Comparison of ENCODE assay signal across 18 cellular contexts in the genomic region with DNA sequence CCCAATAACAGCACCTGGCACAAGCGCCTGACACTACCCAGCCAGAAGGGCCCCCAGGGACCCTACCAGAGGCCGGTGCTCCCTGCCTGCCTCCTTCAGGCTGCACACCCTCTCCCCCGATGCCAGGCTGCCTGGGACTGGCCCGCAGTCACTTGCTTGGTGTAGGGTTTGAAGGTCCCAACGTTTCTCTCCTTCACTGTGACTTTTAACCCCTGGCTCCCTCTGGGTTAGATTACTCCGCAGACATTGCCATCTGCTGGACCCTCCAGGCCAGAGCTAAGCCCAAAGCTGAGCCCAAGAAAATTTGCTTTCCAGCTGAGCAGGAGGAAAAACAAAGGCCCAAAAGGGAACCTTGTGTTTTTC. TPM values are rescaled to one million over a fixed set of nuclear protein-coding genes. Genes with fewer than 3 reads are reported as not detected.
DNase-seq lines count a peak whose midpoint lies in the region; ATAC-seq and TF ChIP-seq lines count a peak whose summit lies in the region.
"Had no signal": no experiment of that assay in that cellular context is flagged by ENCODE, and none has a peak within 500 bp of the region (broad histone marks: within the 10 kb centered on the region; RNA-seq: fewer than 3 reads in every experiment).

No MANE protein-coding gene starts in this region.

- intact Hi-C loops in transverse colon (cut with DNase I; ENCODE audit: low total_unique reads) = no loop called here

- H3K9me3 Mint-ChIP-seq in activated naive CD4-positive, alpha-beta T cell treated with anti-CD3 and anti-CD28 coated beads, Interleukin-2, amount 10 ng/mL, durations not matched to agents 7 days and 5 days = no peaks in the 10 kb centered on the region

- CTCF ChIA-PET in activated naive CD4-positive, alpha-beta T cell treated with anti-CD3 and anti-CD28 coated beads, Interleukin-2, amount 10 ng/mL, durations not matched to agents 7 days and 5 days (lab: Charles Lee) = interaction anchor here (1.4 to 8.0 kb wide), 3 partner anchors 52 to 54 kb away, joined by 3 to 146 read pairs (median 7); no protein-coding TSS in a partner anchor

- H3K4me3 Mint-ChIP-seq in activated naive CD4-positive, alpha-beta T cell treated with anti-CD3 and anti-CD28 coated beads, Interleukin-2, amount 10 ng/mL, durations not matched to agents 7 days and 5 days = no peak overlapping the region

- no peaks in the 10 kb centered on the region for H3K4me1 Mint-ChIP-seq in activated naive CD4-positive, alpha-beta T cell treated with anti-CD3 and anti-CD28 coated beads, Interleukin-2, amount 10 ng/mL, durations not matched to agents 7 days and 5 days

- no peak overlapping the region for H3K4me3 ChIP-seq in transverse colon
- H3K4me3 ChIP-seq: PC-9, SK-N-MC had no signal

- peak; percentile 40 for TF ChIP-seq POLR2A in transverse colon (IDR thresholded peaks at IDR 0.05)

- ATAC-seq in foreskin keratinocyte (no peak), HG02763 (IDR thresholded peaks at IDR 0.05; ENCODE audit: unreplicated experiment) (no peak)

- H3K36me3 ChIP-seq in transverse colon = no peaks in the 10 kb centered on the region

- DNase-seq in activated naive CD4-positive, alpha-beta T cell treated with anti-CD3 and anti-CD28 coated beads, Interleukin-2, amount 10 ng/mL, durations not matched to agents 7 days and 5 days = no peak
- no peak for DNase-seq in activated naive CD4-positive, alpha-beta T cell treated with anti-CD3 and anti-CD28 coated beads, Interleukin-2, amount 50 U/mL, for 16 hours
- peak; percentile 61 for DNase-seq in OCI-M1 (lab: John Stamatoyannopoulos, UW)
- DNase-seq in foreskin keratinocyte = no peak
- DNase-seq in transverse colon = no peak
- no peak for DNase-seq in stimulated activated CD8-positive, alpha-beta memory T cell treated with anti-CD3 and anti-CD28 coated beads, Interleukin-4, amount 100 ng/mL, for 48 hours
- no peak for DNase-seq in T-helper 2 cell
- DNase-seq: C1 segment of cervical spinal cord; EL; IMR-90; NCI-H1417 treated with DMSO at 0.1 percent for 48 hours; NCI-H2081; NCI-H524; NK-92 treated with Interleukin-12 subunit alpha and Interleukin-12 subunit beta, amount 100 ng/mL, for 24 hours; PC-9 had no signal

- H3K4me1 ChIP-seq in foreskin keratinocyte = no peaks in the 10 kb centered on the region
- H3K4me1 ChIP-seq in transverse colon = peaks cover 9 to 53% (median 37%) of the 10 kb centered on the region in 4 donors

- H3K27me3 Mint-ChIP-seq in activated naive CD4-positive, alpha-beta T cell treated with anti-CD3 and anti-CD28 coated beads, Interleukin-2, amount 10 ng/mL, durations not matched to agents 7 days and 5 days = peaks cover 37% of the 10 kb centered on the region

- H3K27ac ChIP-seq in foreskin keratinocyte = no peak overlapping the region
- peak overlapping the region; percentile 84 to 88 (median 86) for H3K27ac ChIP-seq in transverse colon
- H3K27ac ChIP-seq: PC-9, SK-N-MC had no signal

- TF ChIP-seq EP300 in transverse colon (IDR thresholded peaks at IDR 0.05; ENCODE audit: low read depth) = no peak

- TF ChIP-seq CTCF in foreskin keratinocyte (conservative IDR thresholded peaks at IDR 0.05) = peak; percentile 19
- peak in 3 of 5 experiments; percentile 10 to 39 (median 15) for TF ChIP-seq CTCF in transverse colon (IDR thresholded peaks at IDR 0.05)

- WGBS in transverse colon (ENCODE audit: low coverage in 1 of 2), 2 donors = 40% methylated on average over 6 of the region's 6 CpGs; no CpG with 5 or more reads in 1 of the 2 donors

- in situ Hi-C loops in transverse colon (cut with MboI; ENCODE audit: low pct_ligation_motif_present in 1 of 4, low pct_unique_long_range_greater_than_20kb in 1 of 4, low sequenced_read_pairs in 3 of 4) = loop anchor here in 2 of 4 donors (10.0 kb wide), 1 partner anchor 56 kb away; no protein-coding TSS in a partner anchor

- peak overlapping the region; percentile 28 for H3K27ac Mint-ChIP-seq in activated naive CD4-positive, alpha-beta T cell treated with anti-CD3 and anti-CD28 coated beads, Interleukin-2, amount 10 ng/mL, durations not matched to agents 7 days and 5 days

- H3K27me3 ChIP-seq in foreskin keratinocyte (peaks cover 21% of the 10 kb centered on the region), transverse colon (no peaks in the 10 kb centered on the region)

- H3K9me3 ChIP-seq in transverse colon = no peaks in the 10 kb centered on the region

- no peaks in the 10 kb centered on the region for H3K36me3 Mint-ChIP-seq in activated naive CD4-positive, alpha-beta T cell treated with anti-CD3 and anti-CD28 coated beads, Interleukin-2, amount 10 ng/mL, durations not matched to agents 7 days and 5 days

RNA-seq across cellular contexts. Expression of a gene that starts 6.9 kb away (rescaled TPM):
- total RNA-seq in foreskin keratinocyte = 0.92 and 1.8 TPM in 2 replicates
- polyA plus RNA-seq in foreskin keratinocyte = 0.51 and 1.2 TPM in 2 replicates
- 100 to 1,000 TPM in 2 of 4 donors, 10 to 100 TPM in 2; 42.1 to 110 (median 75.5) TPM for total RNA-seq in transverse colon
- total RNA-seq: A172, IMR-90, PC-9 had no signal
- polyA plus RNA-seq: IMR-90 had no signal

RNA-seq across cellular contexts. Expression of a gene that starts 24.1 kb away (rescaled TPM):
- total RNA-seq in foreskin keratinocyte (not detected in 2 replicates), transverse colon (not detected)
- not detected in 2 replicates for polyA plus RNA-seq in foreskin keratinocyte
- total RNA-seq: A172, IMR-90, PC-9 had no signal
- polyA plus RNA-seq: IMR-90 had no signal

RNA-seq across cellular contexts. Expression of a gene that starts 27.6 kb away (rescaled TPM):
- 0.32 TPM in 1 of 2 replicates, not detected in the other for total RNA-seq in foreskin keratinocyte
- polyA plus RNA-seq in foreskin keratinocyte = not detected in 2 replicates
- 100 to 1,000 TPM; 197 to 480 (median 266) TPM for total RNA-seq in transverse colon
- total RNA-seq: A172, IMR-90, PC-9 had no signal
- polyA plus RNA-seq: IMR-90 had no signal

RNA-seq across cellular contexts. Expression of a gene that starts 40.1 kb away (rescaled TPM):
- total RNA-seq in foreskin keratinocyte = not detected in 2 replicates
- not detected in 2 replicates for polyA plus RNA-seq in foreskin keratinocyte
- total RNA-seq in transverse colon = not detected
- total RNA-seq: A172, IMR-90, PC-9 had no signal
- polyA plus RNA-seq: IMR-90 had no signal

RNA-seq across cellular contexts. Expression of a gene that starts 43.6 kb away (rescaled TPM):
- total RNA-seq in foreskin keratinocyte = not detected in 2 replicates
- not detected in 2 replicates for polyA plus RNA-seq in foreskin keratinocyte
- total RNA-seq in transverse colon = 1 to 10 TPM in 3 of 4 donors, not detected in 1; 1.1 to 6.0 (median 1.2) TPM
- total RNA-seq: A172, IMR-90, PC-9 had no signal
- polyA plus RNA-seq: IMR-90 had no signal

Comparison
In these comparisons a context has a peak if more than half of its experiments do, and no peak if none do; other contexts are left out.
1. RNA of a gene that starts 6.9 kb away (total RNA-seq): 42.1 to 110 TPM in transverse colon; 0.92 to 1.8 TPM in foreskin keratinocyte; every median in the first group is over 10 times any median in the second.
2. RNA of a gene that starts 27.6 kb away (total RNA-seq): 197 to 480 TPM in transverse colon; 0.32 TPM in foreskin keratinocyte; every median in the first group is over 100 times any median in the second.